In genomic region chr1:236023926-236024565, GRCh38 we compare ENCODE assay signal across 19 cellular contexts.
"Had no signal": no experiment of that assay in that cellular context is flagged by ENCODE, and none has a peak within 500 bp of the region (broad histone marks: within the 10 kb centered on the region; RNA-seq: fewer than 3 reads in every experiment).

No MANE protein-coding gene starts in this region.

- H3K9me3 Mint-ChIP-seq: activated CD4-positive, alpha-beta T cell treated with anti-CD3 and anti-CD28 coated beads, Interleukin-2, amount 10 ng/mL, durations not matched to agents 24 days and 14 days; activated CD8-positive, alpha-beta T cell treated with anti-CD3 and anti-CD28 coated beads for 36 hours; immature natural killer cell; naive thymus-derived CD4-positive, alpha-beta T cell had no signal

- H3K27me3 ChIP-seq: brain microvascular endothelial cell, ovary, tibial artery had no signal

- H3K27me3 Mint-ChIP-seq: activated CD8-positive, alpha-beta T cell treated with anti-CD3 and anti-CD28 coated beads for 36 hours had no signal

- DNase-seq: activated CD4-positive, alpha-beta T cell treated with anti-CD3 and anti-CD28 coated beads, Interleukin-2, amount 10 ng/mL, durations not matched to agents 24 days and 14 days; activated CD8-positive, alpha-beta T cell treated with anti-CD3 and anti-CD28 coated beads for 36 hours; activated effector memory CD4-positive, alpha-beta T cell treated with Interleukin-2 at 50 U/mL for 16 hours; activated naive CD4-positive, alpha-beta T cell treated with anti-CD3 and anti-CD28 coated beads, Interleukin-2, amount 50 U/mL, for 16 hours; activated T-cell treated with anti-CD3 and anti-CD28 coated beads, Interleukin-2, amount 50 U/mL, for 48 hours; aorta; brain microvascular endothelial cell; erythroblast; head of caudate nucleus; immature natural killer cell; kidney glomerular epithelial cell; mesenchymal stem cell; mucosa of descending colon; naive thymus-derived CD4-positive, alpha-beta T cell; ovary; stimulated activated naive CD8-positive, alpha-beta T cell treated with anti-CD3 and anti-CD28 coated beads, Interleukin-15, Interleukin-2, amounts not matched to agents 100 U/mL and 50 U/mL, for 24 hours; substantia nigra; tibial artery had no signal

- H3K36me3 Mint-ChIP-seq: immature natural killer cell; naive thymus-derived CD4-positive, alpha-beta T cell had no signal

- H3K4me3 ChIP-seq: coronary artery, mucosa of descending colon, ovary, tibial artery had no signal

- H3K4me1 Mint-ChIP-seq: immature natural killer cell had no signal

- H3K27ac Mint-ChIP-seq: activated CD4-positive, alpha-beta T cell treated with anti-CD3 and anti-CD28 coated beads, Interleukin-2, amount 10 ng/mL, durations not matched to agents 24 days and 14 days; activated CD8-positive, alpha-beta T cell treated with anti-CD3 and anti-CD28 coated beads for 36 hours; immature natural killer cell had no signal

- H3K27ac ChIP-seq: brain microvascular endothelial cell, ovary, tibial artery had no signal

- H3K4me3 Mint-ChIP-seq: activated CD4-positive, alpha-beta T cell treated with anti-CD3 and anti-CD28 coated beads, Interleukin-2, amount 10 ng/mL, durations not matched to agents 24 days and 14 days; activated CD8-positive, alpha-beta T cell treated with anti-CD3 and anti-CD28 coated beads for 36 hours; immature natural killer cell; naive thymus-derived CD4-positive, alpha-beta T cell had no signal

- H3K9me3 ChIP-seq: mucosa of descending colon, ovary, tibial artery had no signal

- H3K36me3 ChIP-seq: ovary had no signal

- ATAC-seq: activated CD8-positive, alpha-beta T cell treated with anti-CD3 and anti-CD28 coated beads for 36 hours; mucosa of descending colon; naive thymus-derived CD4-positive, alpha-beta T cell; stimulated activated naive CD8-positive, alpha-beta T cell treated with anti-CD3 and anti-CD28 coated beads, Interleukin-15, Interleukin-2, amounts not matched to agents 100 U/mL and 50 U/mL, for 24 hours had no signal
